ENCODE assay signal across 1 cellular context in the genomic region with DNA sequence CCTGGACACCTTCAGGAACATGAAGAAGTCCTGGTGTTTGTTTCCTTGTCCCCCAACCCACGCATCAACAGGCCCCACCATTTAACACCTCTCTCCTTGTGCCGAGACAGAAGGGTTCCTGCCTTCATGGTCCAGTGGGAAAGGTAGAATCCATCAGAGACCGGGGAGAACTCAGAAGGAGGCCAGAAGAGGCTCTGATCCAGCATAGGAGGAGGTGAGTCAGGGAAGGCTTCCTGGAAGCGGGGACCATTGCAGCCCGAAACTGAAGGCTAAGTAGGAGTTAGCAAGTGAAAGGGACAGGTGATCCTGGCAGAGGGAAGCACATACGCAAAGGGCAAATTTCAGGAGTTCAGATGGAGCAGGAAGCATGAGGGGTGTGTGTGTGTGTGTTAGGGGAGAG.
TF ChIP-seq lines count a peak whose summit lies in the region.

No MANE protein-coding gene starts in this region.

TF ChIP-seq in WTC11, 78 proteins besides CTCF, POLR2A, EP300 and RAD21 (continued from another document):
- TF ChIP-seq, protein P1, sequence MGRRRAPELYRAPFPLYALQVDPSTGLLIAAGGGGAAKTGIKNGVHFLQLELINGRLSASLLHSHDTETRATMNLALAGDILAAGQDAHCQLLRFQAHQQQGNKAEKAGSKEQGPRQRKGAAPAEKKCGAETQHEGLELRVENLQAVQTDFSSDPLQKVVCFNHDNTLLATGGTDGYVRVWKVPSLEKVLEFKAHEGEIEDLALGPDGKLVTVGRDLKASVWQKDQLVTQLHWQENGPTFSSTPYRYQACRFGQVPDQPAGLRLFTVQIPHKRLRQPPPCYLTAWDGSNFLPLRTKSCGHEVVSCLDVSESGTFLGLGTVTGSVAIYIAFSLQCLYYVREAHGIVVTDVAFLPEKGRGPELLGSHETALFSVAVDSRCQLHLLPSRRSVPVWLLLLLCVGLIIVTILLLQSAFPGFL (CRISPR knock-in tag; IDR thresholded peaks at IDR 0.05; ENCODE audit: borderline replicate concordance), result no peak
- TF ChIP-seq NR1H2 (CRISPR knock-in tag; IDR thresholded peaks at IDR 0.05) (no peak), GABPB1 (CRISPR knock-in tag; IDR thresholded peaks at IDR 0.05) (no peak), TP53 (CRISPR knock-in tag; IDR thresholded peaks at IDR 0.05) (no peak), ATF2 (CRISPR knock-in tag; IDR thresholded peaks at IDR 0.05; ENCODE audit: borderline replicate concordance, low read depth) (no peak), ZNF232 (CRISPR knock-in tag; IDR thresholded peaks at IDR 0.05) (no peak), NR3C1 (CRISPR knock-in tag; conservative IDR thresholded peaks at IDR 0.05; ENCODE audit: low read depth) (no peak), NFATC4 (CRISPR knock-in tag; IDR thresholded peaks at IDR 0.05) (no peak), HMGA2 (CRISPR knock-in tag; IDR thresholded peaks at IDR 0.05) (no peak), ZNF138 (CRISPR knock-in tag; conservative IDR thresholded peaks at IDR 0.05) (no peak), CREB1 (CRISPR knock-in tag; IDR thresholded peaks at IDR 0.05) (no peak), AR (CRISPR knock-in tag; IDR thresholded peaks at IDR 0.05) (no peak), SMAD4 (CRISPR knock-in tag; IDR thresholded peaks at IDR 0.05) (no peak), EMX1 (CRISPR knock-in tag; IDR thresholded peaks at IDR 0.05) (no peak)
- TF ChIP-seq, protein P2, sequence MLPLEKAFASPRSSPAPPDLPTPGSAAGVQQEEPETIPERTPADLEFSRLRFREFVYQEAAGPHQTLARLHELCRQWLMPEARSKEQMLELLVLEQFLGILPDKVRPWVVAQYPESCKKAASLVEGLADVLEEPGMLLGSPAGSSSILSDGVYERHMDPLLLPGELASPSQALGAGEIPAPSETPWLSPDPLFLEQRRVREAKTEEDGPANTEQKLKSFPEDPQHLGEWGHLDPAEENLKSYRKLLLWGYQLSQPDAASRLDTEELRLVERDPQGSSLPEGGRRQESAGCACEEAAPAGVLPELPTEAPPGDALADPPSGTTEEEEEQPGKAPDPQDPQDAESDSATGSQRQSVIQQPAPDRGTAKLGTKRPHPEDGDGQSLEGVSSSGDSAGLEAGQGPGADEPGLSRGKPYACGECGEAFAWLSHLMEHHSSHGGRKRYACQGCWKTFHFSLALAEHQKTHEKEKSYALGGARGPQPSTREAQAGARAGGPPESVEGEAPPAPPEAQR (CRISPR knock-in tag; IDR thresholded peaks at IDR 0.05), result no peak
